Comparison of ENCODE assay signal across 8 cellular contexts in the genomic region with DNA sequence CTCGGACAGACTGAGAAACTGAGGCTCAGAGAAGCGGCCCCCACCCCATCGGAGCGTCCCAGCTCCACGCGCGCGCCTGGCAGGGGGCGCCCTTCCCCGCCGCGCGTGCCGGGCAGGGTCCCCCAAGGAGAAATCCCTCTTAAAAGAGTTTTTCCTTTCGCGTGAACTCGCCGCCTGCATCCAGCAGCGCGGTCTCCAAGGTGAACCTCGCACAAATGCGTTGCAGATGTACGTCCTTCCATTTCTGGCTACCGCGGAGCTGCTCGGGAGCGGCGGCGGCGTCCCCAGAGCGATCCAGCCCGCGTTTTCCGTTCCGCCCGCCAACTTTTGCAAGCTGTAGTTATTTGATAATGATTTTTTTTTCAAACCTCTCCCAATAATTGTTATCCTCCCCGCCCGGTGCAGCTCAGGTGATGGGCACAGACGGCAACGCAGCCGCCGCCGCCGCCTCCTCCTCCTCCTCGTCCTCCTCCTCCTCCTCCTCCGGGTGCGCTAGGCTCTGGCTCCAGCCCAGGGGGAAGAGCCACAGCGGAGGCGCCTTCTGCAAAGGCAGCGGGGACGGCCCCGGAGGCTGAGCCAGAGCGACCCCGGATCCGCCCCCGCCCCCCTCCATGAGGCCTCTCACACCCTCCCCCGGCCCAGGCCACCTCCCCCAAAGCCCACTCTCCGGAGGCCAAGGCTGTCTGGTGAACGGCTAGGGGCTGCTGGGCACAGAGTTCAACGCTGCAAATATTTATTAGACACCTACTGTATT.
A peak's percentile ranks its signal among the peaks of the same experiment; 100 is the strongest.
DNase-seq lines count a peak whose midpoint lies in the region; ATAC-seq and TF ChIP-seq lines count a peak whose summit lies in the region.

No MANE protein-coding gene starts in this region.

- H3K9me3 ChIP-seq in SK-N-SH: no peaks in the 10 kb centered on the region

- DNase-seq in Caki2 (ENCODE audit: low read depth) (peak; percentile 66), SK-N-SH (peak; percentile 94), left cardiac atrium (peak; percentile 55), retinal pigment epithelial cell (ENCODE audit: low read depth) (no peak)
- DNase-seq in activated naive CD4-positive, alpha-beta T cell treated with anti-CD3 and anti-CD28 coated beads for 36 hours: peak; percentile 63

- peak; percentile 58 to 81 for ATAC-seq in left cardiac atrium
- ATAC-seq in GM21381 (IDR thresholded peaks at IDR 0.05; ENCODE audit: unreplicated experiment): no peak
- ATAC-seq in GM21619 (IDR thresholded peaks at IDR 0.05; ENCODE audit: unreplicated experiment): no peak

- no peak overlapping the region for H3K27ac Mint-ChIP-seq in activated naive CD4-positive, alpha-beta T cell treated with anti-CD3 and anti-CD28 coated beads for 36 hours

- peaks cover 13% of the 10 kb centered on the region for H3K4me1 Mint-ChIP-seq in activated naive CD4-positive, alpha-beta T cell treated with anti-CD3 and anti-CD28 coated beads for 36 hours (ENCODE audit: low read depth)

- H3K4me2 ChIP-seq in KMS-11: peak overlapping the region; percentile 86
- H3K4me2 ChIP-seq in SK-N-SH: peak overlapping the region; percentile 97

- H3K9ac ChIP-seq in KMS-11 (peak overlapping the region; percentile 28; the same call in 1 of the 2 replicates), SK-N-SH (peak overlapping the region; percentile 36; the same call in 1 of the 2 replicates)

- H3K27me3 ChIP-seq in KMS-11 (ENCODE audit: insufficient read depth, low read depth): no peaks in the 10 kb centered on the region
- no peaks in the 10 kb centered on the region; the same call in 1 of the 2 replicates for H3K27me3 ChIP-seq in SK-N-SH (ENCODE audit: insufficient read depth)

- intact Hi-C loops in activated naive CD4-positive, alpha-beta T cell treated with anti-CD3 and anti-CD28 coated beads for 36 hours (cut with micrococcal nuclease): loop anchor here (1.0 to 5.0 kb wide), 2 partner anchors 72 to 114 kb away; no protein-coding TSS in a partner anchor
- intact Hi-C loops in left cardiac atrium (cut with DNase I): loop anchor here (5.0 to 10.0 kb wide), 3 partner anchors 69 to 491 kb away; partner anchors contain the start of gene CUX1 (in 1 of the 2)

- no peaks in the 10 kb centered on the region for H3F3A ChIP-seq in SK-N-SH (replicated peaks; ENCODE audit: insufficient read depth)

- 3% methylated on average over 53 of the region's 60 CpGs for WGBS in SK-N-SH (ENCODE audit: low lambda C conversion rate)

- no peak; a peak in 2 of 4 replicates for TF ChIP-seq EP300 in SK-N-SH (IDR thresholded peaks at IDR 0.05; ENCODE audit: borderline replicate concordance in 1 of 2, low read depth in 1 of 2, low read length in 1 of 2)

- H3K36me3 ChIP-seq in KMS-11 (ENCODE audit: insufficient read depth) (no peaks in the 10 kb centered on the region), SK-N-SH (replicated peaks in 1 of 2; ENCODE audit: control insufficient read depth in 1 of 2, insufficient read depth in 2 of 2, low read length in 1 of 2) (no peaks in the 10 kb centered on the region)

- TF ChIP-seq RAD21 in SK-N-SH (IDR thresholded peaks at IDR 0.05; ENCODE audit: low read length): peak; percentile 37

- H3K79me2 ChIP-seq in KMS-11 (ENCODE audit: insufficient read depth, low read depth): no peaks in the 10 kb centered on the region
- H3K79me2 ChIP-seq in SK-N-SH (ENCODE audit: insufficient read depth): no peaks in the 10 kb centered on the region

- H3K4me3 ChIP-seq in KMS-11 (IDR thresholded peaks at IDR 0.05; ENCODE audit: insufficient read depth, low read depth, low read length) (no peak overlapping the region), SK-N-SH (ENCODE audit: low read depth in 2 of 2, low read length in 1 of 2) (peak overlapping the region; percentile 54 to 90), retinal pigment epithelial cell (ENCODE audit: low read length) (peak overlapping the region; percentile 52)

- no peaks in the 10 kb centered on the region for H3K27me3 Mint-ChIP-seq in activated naive CD4-positive, alpha-beta T cell treated with anti-CD3 and anti-CD28 coated beads for 36 hours (ENCODE audit: low read depth)

- H4K20me1 ChIP-seq in KMS-11 (ENCODE audit: insufficient read depth) (no peaks in the 10 kb centered on the region), SK-N-SH (ENCODE audit: insufficient read depth) (no peaks in the 10 kb centered on the region)

- H2AFZ ChIP-seq in KMS-11 (ENCODE audit: low read depth) (peak overlapping the region; percentile 97), SK-N-SH (ENCODE audit: low read depth) (peak overlapping the region; percentile 97)

- TF ChIP-seq CTCF in KMS-11 (conservative IDR thresholded peaks at IDR 0.05; ENCODE audit: low read depth, low read length): peak; percentile 64
- peak; percentile 86 for TF ChIP-seq CTCF in SK-N-SH (IDR thresholded peaks at IDR 0.05)
- TF ChIP-seq CTCF in retinal pigment epithelial cell (conservative IDR thresholded peaks at IDR 0.05; ENCODE audit: low read depth, low read length): peak; percentile 52

- POLR2A ChIA-PET in SK-N-SH (lab: Yijun Ruan, JAX): no interaction called here

- H3K9me2 ChIP-seq in SK-N-SH: no peaks in the 10 kb centered on the region

- H3K4me3 Mint-ChIP-seq in activated naive CD4-positive, alpha-beta T cell treated with anti-CD3 and anti-CD28 coated beads for 36 hours: peak overlapping the region; percentile 75

- in situ Hi-C loops in Caki2 (cut with HindIII; ENCODE audit: low pct_unique_long_range_greater_than_20kb, low sequenced_read_pairs): no loop called here

- peaks cover 72% of the 10 kb centered on the region for H3K4me1 ChIP-seq in KMS-11 (ENCODE audit: low read depth, poor library complexity, severe bottlenecking)
- H3K4me1 ChIP-seq in SK-N-SH (ENCODE audit: control insufficient read depth in 1 of 2, insufficient read depth in 2 of 2, low read depth in 1 of 2, low read length in 1 of 2): no peaks in the 10 kb centered on the region; a peak in 1 of 4 replicates

- H3K27ac ChIP-seq in KMS-11 (no peak overlapping the region), SK-N-SH (ENCODE audit: low read depth in 2 of 2, low read length in 1 of 2) (no peak overlapping the region)

- CTCF ChIA-PET in SK-N-SH (lab: Yijun Ruan, JAX): interaction anchor here (0.6 to 5.9 kb wide), 45 partner anchors 10 to 542 kb away, joined by 3 to 56 read pairs (median 4); partner anchors contain the start of gene CUX1
- CTCF ChIA-PET in activated naive CD4-positive, alpha-beta T cell treated with anti-CD3 and anti-CD28 coated beads for 36 hours (lab: Charles Lee): interaction anchor here (0.7 to 2.6 kb wide), 11 partner anchors 9 to 494 kb away, joined by 3 to 8 read pairs (median 3); no protein-coding TSS in a partner anchor

- H3K36me3 Mint-ChIP-seq in activated naive CD4-positive, alpha-beta T cell treated with anti-CD3 and anti-CD28 coated beads for 36 hours (ENCODE audit: low read depth): no peaks in the 10 kb centered on the region

- H3K9me3 Mint-ChIP-seq in activated naive CD4-positive, alpha-beta T cell treated with anti-CD3 and anti-CD28 coated beads for 36 hours: no peaks in the 10 kb centered on the region

TF ChIP-seq in SK-N-SH, 30 proteins besides CTCF, POLR2A, EP300 and RAD21 (continues in another document):
- no peak for TF ChIP-seq FOXM1 (IDR thresholded peaks at IDR 0.05; ENCODE audit: low read depth)
- no peak for TF ChIP-seq TEAD4 (IDR thresholded peaks at IDR 0.05; ENCODE audit: borderline replicate concordance, insufficient read depth)
- peak; percentile 63; the same call in 1 of the 2 replicates for TF ChIP-seq RCOR1 (IDR thresholded peaks at IDR 0.05; ENCODE audit: low read length)
- peak; percentile 62 for TF ChIP-seq CHD2 (IDR thresholded peaks at IDR 0.05; ENCODE audit: low read length, partially characterized antibody)
- TF ChIP-seq, protein P1, sequence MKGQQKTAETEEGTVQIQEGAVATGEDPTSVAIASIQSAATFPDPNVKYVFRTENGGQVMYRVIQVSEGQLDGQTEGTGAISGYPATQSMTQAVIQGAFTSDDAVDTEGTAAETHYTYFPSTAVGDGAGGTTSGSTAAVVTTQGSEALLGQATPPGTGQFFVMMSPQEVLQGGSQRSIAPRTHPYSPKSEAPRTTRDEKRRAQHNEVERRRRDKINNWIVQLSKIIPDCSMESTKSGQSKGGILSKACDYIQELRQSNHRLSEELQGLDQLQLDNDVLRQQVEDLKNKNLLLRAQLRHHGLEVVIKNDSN (IDR thresholded peaks at IDR 0.05; ENCODE audit: borderline replicate concordance, low read depth): no peak
- peak; percentile 26 for TF ChIP-seq SMC3 (IDR thresholded peaks at IDR 0.05; ENCODE audit: low read depth, low read length)
- TF ChIP-seq ELF1 (IDR thresholded peaks at IDR 0.05): no peak
- peak; percentile 38; the same call in 1 of the 2 replicates for TF ChIP-seq YY1 (IDR thresholded peaks at IDR 0.05; ENCODE audit: low read depth)
- peak; percentile 57; the same call in 1 of the 2 replicates for TF ChIP-seq SIN3A (IDR thresholded peaks at IDR 0.05; ENCODE audit: borderline replicate concordance, low read depth, low read length)
- TF ChIP-seq MAX (IDR thresholded peaks at IDR 0.05; ENCODE audit: low read depth): peak; percentile 55
- TF ChIP-seq NFIC (IDR thresholded peaks at IDR 0.05; ENCODE audit: borderline replicate concordance): peak; percentile 29; the same call in 1 of the 2 replicates
- no peak for TF ChIP-seq MEF2A (IDR thresholded peaks at IDR 0.05; ENCODE audit: borderline replicate concordance, low read depth)
- TF ChIP-seq RXRA (IDR thresholded peaks at IDR 0.05; ENCODE audit: borderline replicate concordance, low read depth): no peak
- no peak for TF ChIP-seq TAF1 (IDR thresholded peaks at IDR 0.05; ENCODE audit: borderline replicate concordance, low read depth, low read length)
- no peak for TF ChIP-seq NRF1 (IDR thresholded peaks at IDR 0.05; ENCODE audit: low read depth, low read length)
- TF ChIP-seq GABPA (IDR thresholded peaks at IDR 0.05; ENCODE audit: low read depth): no peak
- peak; percentile 30; the same call in 1 of the 2 replicates for TF ChIP-seq TCF12 (IDR thresholded peaks at IDR 0.05)

Comparison
In these comparisons a context has a peak if more than half of its experiments do, and no peak if none do; other contexts are left out.
1. ATAC-seq: peak in left cardiac atrium (2 of 2); none in GM21381 (single experiment) and GM21619 (single experiment).
2. Peak in every context shown above with its lines, with median percentiles within 50 percentile points of each other: CTCF ChIP-seq.